ENCODE assay signal across 18 cellular contexts in genomic region chr22:29009148-29009547, GRCh38. TPM values are rescaled to one million over a fixed set of nuclear protein-coding genes. Genes with fewer than 3 reads are reported as not detected.
"Had no signal": no experiment of that assay in that cellular context is flagged by ENCODE, and none has a peak within 500 bp of the region (broad histone marks: within the 10 kb centered on the region; RNA-seq: fewer than 3 reads in every experiment).

No MANE protein-coding gene starts in this region.

- H3K27me3 ChIP-seq: ovary had no signal

- ATAC-seq: left colon; stimulated activated naive CD8-positive, alpha-beta T cell treated with anti-CD3 and anti-CD28 coated beads, Interleukin-15, amount 100 ng/mL, for 72 hours had no signal

- FAIRE-seq: bronchial epithelial cell had no signal

- H3K4me1 Mint-ChIP-seq: activated B cell treated with CpG ODN at 0.5 μM for 24 hours; activated CD4-positive, alpha-beta T cell treated with anti-CD3 and anti-CD28 coated beads, Interleukin-2, amount 10 ng/mL, durations not matched to agents 7 days and 5 days had no signal

- H3K36me3 ChIP-seq: ovary had no signal

- H3K27ac Mint-ChIP-seq: activated B cell treated with CpG ODN at 0.5 μM for 24 hours; activated CD4-positive, alpha-beta T cell treated with anti-CD3 and anti-CD28 coated beads, Interleukin-2, amount 10 ng/mL, durations not matched to agents 7 days and 5 days; activated T-helper 2 cell treated with anti-CD3 and anti-CD28 coated beads, Interferon-gamma antibody, Interleukin-2, Interleukin-4, amounts not matched to agents 10 μg/mL and 5 μg/mL and 100 μg/mL, durations not matched to agents 14 hours and 24 hours and 36 hours; dendritic cell treated with granulocyte-macrophage colony-stimulating factor and Interleukin-4, amounts not matched to agents 40 ng/mL and 50 ng/mL, for 4 days; stimulated activated naive CD8-positive, alpha-beta T cell treated with anti-CD3 and anti-CD28 coated beads, Interleukin-15, amount 100 ng/mL, for 72 hours; T-helper 1 cell treated with Interleukin-12 subunit alpha and Interleukin-12 subunit beta and Interleukin-4 antibody, amounts not matched to agents 30 μg/mL and 1 μg/mL, for 36 hours had no signal

- H3K9me3 Mint-ChIP-seq: activated B cell treated with CpG ODN at 0.5 μM for 24 hours; activated CD4-positive, alpha-beta T cell treated with anti-CD3 and anti-CD28 coated beads, Interleukin-2, amount 10 ng/mL, durations not matched to agents 7 days and 5 days; activated T-helper 2 cell treated with anti-CD3 and anti-CD28 coated beads, Interferon-gamma antibody, Interleukin-2, Interleukin-4, amounts not matched to agents 10 μg/mL and 5 μg/mL and 100 μg/mL, durations not matched to agents 14 hours and 24 hours and 36 hours; dendritic cell treated with granulocyte-macrophage colony-stimulating factor and Interleukin-4, amounts not matched to agents 40 ng/mL and 50 ng/mL, for 4 days; neural crest cell; stimulated activated naive CD8-positive, alpha-beta T cell treated with anti-CD3 and anti-CD28 coated beads, Interleukin-15, amount 100 ng/mL, for 72 hours; T-helper 1 cell treated with Interleukin-12 subunit alpha and Interleukin-12 subunit beta and Interleukin-4 antibody, amounts not matched to agents 30 μg/mL and 1 μg/mL, for 36 hours had no signal

- DNase-seq: activated B cell treated with CpG ODN at 0.5 μM for 24 hours; activated CD4-positive, alpha-beta T cell treated with anti-CD3 and anti-CD28 coated beads, Interleukin-2, amount 10 ng/mL, durations not matched to agents 7 days and 5 days; activated naive CD4-positive, alpha-beta T cell treated with anti-CD3 and anti-CD28 coated beads, Interleukin-2, amount 50 U/mL, for 16 hours; activated T-cell treated with anti-CD3 and anti-CD28 coated beads for 4 hours; amniotic stem cell; left colon; ovary; stimulated activated CD4-positive, alpha-beta T cell treated with anti-CD3 and anti-CD28 coated beads, Interleukin-15, amount 100 ng/mL, for 24 hours; stimulated activated CD4-positive, alpha-beta T cell treated with anti-CD3 and anti-CD28 coated beads, Interleukin-4, amount 100 ng/mL, for 24 hours; stimulated activated naive CD8-positive, alpha-beta T cell treated with anti-CD3 and anti-CD28 coated beads, Interleukin-15, amount 100 ng/mL, for 72 hours had no signal

- H3K27ac ChIP-seq: ovary had no signal

- H3K9me3 ChIP-seq: ovary had no signal

- H3K4me3 ChIP-seq: ovary had no signal

- H3K4me3 Mint-ChIP-seq: activated B cell treated with CpG ODN at 0.5 μM for 24 hours; activated CD4-positive, alpha-beta T cell treated with anti-CD3 and anti-CD28 coated beads, Interleukin-2, amount 10 ng/mL, durations not matched to agents 7 days and 5 days; dendritic cell treated with granulocyte-macrophage colony-stimulating factor and Interleukin-4, amounts not matched to agents 40 ng/mL and 50 ng/mL, for 4 days; neural crest cell; stimulated activated naive CD8-positive, alpha-beta T cell treated with anti-CD3 and anti-CD28 coated beads, Interleukin-15, amount 100 ng/mL, for 72 hours; T-helper 1 cell treated with Interleukin-12 subunit alpha and Interleukin-12 subunit beta and Interleukin-4 antibody, amounts not matched to agents 30 μg/mL and 1 μg/mL, for 36 hours had no signal

RNA-seq across cellular contexts. Expression of gene C22orf31, which starts 52.5 kb away (rescaled TPM):
- total RNA-seq: activated B cell treated with CpG ODN at 0.5 μM for 24 hours; activated CD4-positive, alpha-beta T cell treated with anti-CD3 and anti-CD28 coated beads, Interleukin-2, amount 10 ng/mL, durations not matched to agents 7 days and 5 days; activated CD8-positive, alpha-beta memory T cell treated with anti-CD3 and anti-CD28 coated beads for 36 hours; activated T-helper 2 cell treated with anti-CD3 and anti-CD28 coated beads, Interferon-gamma antibody, Interleukin-2, Interleukin-4, amounts not matched to agents 10 μg/mL and 5 μg/mL and 100 μg/mL, durations not matched to agents 14 hours and 24 hours and 36 hours; bronchial epithelial cell; epithelial cell of proximal tubule; glomerular endothelial cell; left colon; neural crest cell had no signal
